ENCODE assay signal across 24 cellular contexts in genomic region chr10:103041391-103041790, GRCh38.
"Had no signal": no experiment of that assay in that cellular context is flagged by ENCODE, and none has a peak within 500 bp of the region (broad histone marks: within the 10 kb centered on the region; RNA-seq: fewer than 3 reads in every experiment).

No MANE protein-coding gene starts in this region.

- H3K4me3 ChIP-seq: left lung, lower lobe of right lung, prostate gland, sigmoid colon, smooth muscle cell, suprapubic skin, tibial nerve had no signal

- H3K27me3 ChIP-seq: left lung, sigmoid colon, suprapubic skin, tibial nerve had no signal

- H3K4me2 ChIP-seq: smooth muscle cell had no signal

- H3K4me1 ChIP-seq: left lung, lower lobe of right lung, prostate gland, suprapubic skin had no signal

- FAIRE-seq: bronchial epithelial cell, colon, frontal cortex had no signal

- DNase-seq: activated CD4-positive, alpha-beta memory T cell treated with anti-CD3 and anti-CD28 coated beads, Interleukin-2, amount 10 ng/mL, durations not matched to agents 7 days and 5 days; activated CD4-positive, alpha-beta T cell treated with anti-CD3 and anti-CD28 coated beads for 1 hour; activated CD4-positive, alpha-beta T cell treated with anti-CD3 and anti-CD28 coated beads, Interleukin-2, amount 10 ng/mL, durations not matched to agents 7 days and 5 days; activated CD8-positive, alpha-beta memory T cell treated with anti-CD3 and anti-CD28 coated beads, Interleukin-2, amount 50 U/mL, for 48 hours; activated gamma-delta T cell treated with Interleukin-2 at 50 U/mL for 16 hours; activated naive CD8-positive, alpha-beta T cell treated with anti-CD3 and anti-CD28 coated beads, Interleukin-2, amount 50 U/mL, for 24 hours; activated T-cell treated with anti-CD3 and anti-CD28 coated beads, Interleukin-2, amount 50 U/mL, for 24 hours; amygdala; effector CD8-positive, alpha-beta T cell; left lung; lower lobe of right lung; retina; sigmoid colon; stimulated activated CD4-positive, alpha-beta T cell treated with anti-CD3 and anti-CD28 coated beads, Interleukin-2, amount 100 ng/mL, for 24 hours; stimulated activated naive CD4-positive, alpha-beta T cell; T-helper 17 cell; T1000 had no signal

- ATAC-seq: activated naive CD8-positive, alpha-beta T cell treated with anti-CD3 and anti-CD28 coated beads, Interleukin-2, amount 50 U/mL, for 24 hours; left lung; lower lobe of right lung; T-helper 17 cell had no signal

- H3K27ac ChIP-seq: left lung, lower lobe of right lung, prostate gland, sigmoid colon, suprapubic skin, tibial nerve had no signal

- H3K36me3 ChIP-seq: left lung, lower lobe of right lung, prostate gland, sigmoid colon, suprapubic skin, tibial nerve had no signal

- H3K9me3 ChIP-seq: left lung, lower lobe of right lung, prostate gland, sigmoid colon, suprapubic skin, tibial nerve had no signal
